In the genomic region with DNA sequence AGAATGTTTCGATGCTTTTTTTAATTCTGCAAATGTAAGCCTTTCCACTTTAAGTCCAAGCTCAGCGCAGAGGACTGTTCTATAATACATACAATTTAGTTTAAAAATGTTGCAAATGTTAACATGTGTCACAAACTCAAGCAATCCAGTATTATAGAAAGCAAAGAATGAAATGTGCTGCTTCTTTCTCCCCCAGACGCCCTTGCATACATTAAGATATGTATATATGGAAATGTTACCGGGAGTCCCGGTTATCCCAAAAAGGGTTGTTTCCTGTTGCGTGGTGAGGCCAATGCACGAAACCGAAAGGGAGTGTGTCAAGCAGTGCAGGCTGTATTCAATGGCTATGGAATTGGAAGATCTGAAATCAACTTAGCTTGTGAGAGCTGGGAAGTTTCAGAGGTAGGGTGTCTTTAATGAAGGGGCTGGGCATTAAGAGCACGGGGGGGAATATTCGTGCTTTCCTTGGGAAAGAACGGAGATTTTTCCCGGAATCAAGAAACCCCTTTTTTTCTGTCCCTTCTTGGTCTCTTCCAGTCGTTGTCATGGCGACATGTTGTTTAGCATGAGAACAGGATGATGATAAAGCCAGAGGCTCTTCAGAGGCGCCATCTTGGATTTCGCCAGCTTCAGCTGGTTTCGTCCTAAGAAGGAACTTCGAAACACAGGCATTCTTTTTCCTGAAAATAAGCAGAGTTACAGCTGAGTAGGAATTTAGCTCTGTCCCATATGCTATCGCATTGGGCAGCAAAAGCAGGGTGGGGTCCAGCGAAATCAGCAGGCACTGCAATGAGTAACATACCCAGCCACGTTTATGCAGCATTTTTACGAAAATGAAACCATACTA, we compare ENCODE assay signal across 1 cellular context.
TF ChIP-seq lines count a peak whose summit lies in the region.

No MANE protein-coding gene starts in this region.

TF ChIP-seq in H1, 55 proteins besides CTCF, POLR2A, EP300 and RAD21 (continued from another document):
- TF ChIP-seq EGR1 (IDR thresholded peaks at IDR 0.05; ENCODE audit: borderline replicate concordance, low read depth, low read length) = 0 out of 2 replicates have a peak, but pooled peaks have one; percentile 27
- peak; percentile 21; the same call in 1 of the 2 replicates for TF ChIP-seq PHF8 (conservative IDR thresholded peaks at IDR 0.05; ENCODE audit: low read depth, low read length)
- TF ChIP-seq CBX5 (IDR thresholded peaks at IDR 0.05; ENCODE audit: low read depth, low read length) = no peak
- TF ChIP-seq SUZ12 (IDR thresholded peaks at IDR 0.05; ENCODE audit: low read length) = no peak
- no peak for TF ChIP-seq TCF12 (IDR thresholded peaks at IDR 0.05; ENCODE audit: low read depth, low read length)
- TF ChIP-seq ATF2 (IDR thresholded peaks at IDR 0.05; ENCODE audit: low read length) = peak; percentile 72; the same call in 1 of the 2 replicates
- no peak for TF ChIP-seq FOSL1 (IDR thresholded peaks at IDR 0.05; ENCODE audit: insufficient read depth, low read depth, low read length)
- TF ChIP-seq TEAD4 (IDR thresholded peaks at IDR 0.05; ENCODE audit: low read depth, low read length) = 0 out of 2 replicates have a peak, but pooled peaks have one; percentile 25
- no peak for TF ChIP-seq SIRT6 (IDR thresholded peaks at IDR 0.05; ENCODE audit: low read length)
- no peak for TF ChIP-seq KDM1A (IDR thresholded peaks at IDR 0.05; ENCODE audit: borderline replicate concordance, low read length)
- 0 out of 2 replicates have a peak, but pooled peaks have one; percentile 27 for TF ChIP-seq BRCA1 (IDR thresholded peaks at IDR 0.05; ENCODE audit: low read depth, low read length)
- no peak for TF ChIP-seq HDAC6 (IDR thresholded peaks at IDR 0.05; ENCODE audit: low read depth, low read length)
- TF ChIP-seq EZH2 (IDR thresholded peaks at IDR 0.05; ENCODE audit: low read depth, low read length, severe bottlenecking) = no peak
- no peak for TF ChIP-seq KDM5A (IDR thresholded peaks at IDR 0.05; ENCODE audit: low read length)
- no peak for TF ChIP-seq SP2 (IDR thresholded peaks at IDR 0.05; ENCODE audit: low read length)
- peak; percentile 63 for TF ChIP-seq POLR2AphosphoS5 (IDR thresholded peaks at IDR 0.05; ENCODE audit: low read depth, low read length)
- TF ChIP-seq CHD7 (IDR thresholded peaks at IDR 0.05; ENCODE audit: insufficient replicate concordance, low read length) = no peak
- peak; percentile 8 to 83; a peak in 2 of 4 replicates for TF ChIP-seq SIN3A (conservative IDR thresholded peaks at IDR 0.05 in 1 of 2, IDR thresholded peaks at IDR 0.05 in 1 of 2; ENCODE audit: low read depth in 1 of 2, low read length in 2 of 2)
- no peak for TF ChIP-seq CEBPB (IDR thresholded peaks at IDR 0.05; ENCODE audit: low read depth, low read length)
- TF ChIP-seq SAP30 (IDR thresholded peaks at IDR 0.05; ENCODE audit: insufficient read depth, insufficient replicate concordance, low read length) = no peak
- TF ChIP-seq, protein P1, sequence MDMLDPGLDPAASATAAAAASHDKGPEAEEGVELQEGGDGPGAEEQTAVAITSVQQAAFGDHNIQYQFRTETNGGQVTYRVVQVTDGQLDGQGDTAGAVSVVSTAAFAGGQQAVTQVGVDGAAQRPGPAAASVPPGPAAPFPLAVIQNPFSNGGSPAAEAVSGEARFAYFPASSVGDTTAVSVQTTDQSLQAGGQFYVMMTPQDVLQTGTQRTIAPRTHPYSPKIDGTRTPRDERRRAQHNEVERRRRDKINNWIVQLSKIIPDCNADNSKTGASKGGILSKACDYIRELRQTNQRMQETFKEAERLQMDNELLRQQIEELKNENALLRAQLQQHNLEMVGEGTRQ (IDR thresholded peaks at IDR 0.05; ENCODE audit: low read length) = no peak
- no peak for TF ChIP-seq BACH1 (IDR thresholded peaks at IDR 0.05; ENCODE audit: low read length)
- TF ChIP-seq HDAC2 (IDR thresholded peaks at IDR 0.05; ENCODE audit: borderline replicate concordance in 1 of 2, low read depth in 2 of 2, low read length in 2 of 2) = no peak
- no peak for TF ChIP-seq CBX8 (IDR thresholded peaks at IDR 0.05; ENCODE audit: borderline replicate concordance, low read depth, low read length)
- TF ChIP-seq ZNF274 (IDR thresholded peaks at IDR 0.05; ENCODE audit: borderline replicate concordance, extremely low read depth, low read length) = no peak
- peak; percentile 84 for TF ChIP-seq JUND (IDR thresholded peaks at IDR 0.05; ENCODE audit: low read length)
- no peak for TF ChIP-seq NANOG (IDR thresholded peaks at IDR 0.05; ENCODE audit: insufficient read depth, low read depth, low read length, poor library complexity, severe bottlenecking)
- TF ChIP-seq RFX5 (IDR thresholded peaks at IDR 0.05; ENCODE audit: borderline replicate concordance, low read depth, low read length) = no peak
- TF ChIP-seq, protein P2, sequence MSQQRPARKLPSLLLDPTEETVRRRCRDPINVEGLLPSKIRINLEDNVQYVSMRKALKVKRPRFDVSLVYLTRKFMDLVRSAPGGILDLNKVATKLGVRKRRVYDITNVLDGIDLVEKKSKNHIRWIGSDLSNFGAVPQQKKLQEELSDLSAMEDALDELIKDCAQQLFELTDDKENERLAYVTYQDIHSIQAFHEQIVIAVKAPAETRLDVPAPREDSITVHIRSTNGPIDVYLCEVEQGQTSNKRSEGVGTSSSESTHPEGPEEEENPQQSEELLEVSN (IDR thresholded peaks at IDR 0.05) = no peak
- TF ChIP-seq RNF2 (IDR thresholded peaks at IDR 0.05; ENCODE audit: borderline replicate concordance, low read depth, low read length, missing control alignments, poor library complexity, severe bottlenecking) = no peak
- TF ChIP-seq TAF1 (IDR thresholded peaks at IDR 0.05; ENCODE audit: low read depth, low read length) = peak; percentile 84
- TF ChIP-seq TBP (IDR thresholded peaks at IDR 0.05; ENCODE audit: low read depth, low read length) = peak; percentile 88
- no peak for TF ChIP-seq TAF7 (optimal IDR thresholded peaks at IDR 0.05; ENCODE audit: borderline replicate concordance, low read depth, low read length)
- TF ChIP-seq KDM4A (IDR thresholded peaks at IDR 0.05; ENCODE audit: low read depth, low read length, severe bottlenecking) = no peak
- TF ChIP-seq CHD1 (IDR thresholded peaks at IDR 0.05; ENCODE audit: low read depth, low read length) = peak; percentile 88; the same call in 1 of the 2 replicates
- peak; percentile 37; the same call in 1 of the 2 replicates for TF ChIP-seq SIX5 (IDR thresholded peaks at IDR 0.05; ENCODE audit: low read depth, low read length)
- no peak for TF ChIP-seq CTBP2 (IDR thresholded peaks at IDR 0.05; ENCODE audit: borderline replicate concordance, insufficient read depth, insufficient read length, low read length)
- TF ChIP-seq SP4 (IDR thresholded peaks at IDR 0.05; ENCODE audit: low read length) = no peak
- TF ChIP-seq POU5F1 (IDR thresholded peaks at IDR 0.05; ENCODE audit: low read depth, low read length) = peak; percentile 56; the same call in 1 of the 2 replicates
- TF ChIP-seq SP1 (IDR thresholded peaks at IDR 0.05; ENCODE audit: low read depth, low read length) = peak; percentile 82
- TF ChIP-seq, protein P3, sequence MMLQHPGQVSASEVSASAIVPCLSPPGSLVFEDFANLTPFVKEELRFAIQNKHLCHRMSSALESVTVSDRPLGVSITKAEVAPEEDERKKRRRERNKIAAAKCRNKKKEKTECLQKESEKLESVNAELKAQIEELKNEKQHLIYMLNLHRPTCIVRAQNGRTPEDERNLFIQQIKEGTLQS (IDR thresholded peaks at IDR 0.05; ENCODE audit: insufficient read depth, low read depth, low read length) = no peak
- no peak for TF ChIP-seq RBBP5 (IDR thresholded peaks at IDR 0.05; ENCODE audit: borderline replicate concordance, low read depth, low read length)
- TF ChIP-seq MAFK (IDR thresholded peaks at IDR 0.05; ENCODE audit: low read depth, low read length) = 0 out of 2 replicates have a peak, but pooled peaks have one; percentile 1
- TF ChIP-seq JUN (IDR thresholded peaks at IDR 0.05; ENCODE audit: low read depth, low read length) = no peak
- peak; percentile 38; the same call in 1 of the 2 replicates for TF ChIP-seq CREB1 (IDR thresholded peaks at IDR 0.05)
- peak; percentile 90 for TF ChIP-seq SRF (IDR thresholded peaks at IDR 0.05; ENCODE audit: low read depth, low read length)
- TF ChIP-seq YY1 (IDR thresholded peaks at IDR 0.05; ENCODE audit: low read depth, low read length) = peak; percentile 99
- no peak for TF ChIP-seq GABPA (IDR thresholded peaks at IDR 0.05; ENCODE audit: borderline replicate concordance, insufficient read depth, low read length)
- TF ChIP-seq CHD2 (IDR thresholded peaks at IDR 0.05; ENCODE audit: low read length) = peak; percentile 6; the same call in 1 of the 2 replicates
- TF ChIP-seq ASH2L (IDR thresholded peaks at IDR 0.05; ENCODE audit: low read length) = no peak
- no peak for TF ChIP-seq GTF2F1 (IDR thresholded peaks at IDR 0.05; ENCODE audit: borderline replicate concordance, low read depth, low read length)
- TF ChIP-seq NRF1 (IDR thresholded peaks at IDR 0.05; ENCODE audit: low read depth, low read length) = no peak
